ENCODE assay signal across 8 cellular contexts in genomic region chr18:31101148-31102019, GRCh38. TPM values are rescaled to one million over a fixed set of nuclear protein-coding genes. Genes with fewer than 3 reads are reported as not detected.
DNase-seq lines count a peak whose midpoint lies in the region; ATAC-seq and TF ChIP-seq lines count a peak whose summit lies in the region.

No MANE protein-coding gene starts in this region.

- H3K27me3 Mint-ChIP-seq in activated naive CD8-positive, alpha-beta T cell treated with anti-CD3 and anti-CD28 coated beads for 36 hours = peaks cover 39% of the 10 kb centered on the region

- H3K9me3 ChIP-seq in right cardiac atrium (ENCODE audit: control insufficient read depth, low read length) (no peaks in the 10 kb centered on the region), psoas muscle (peaks cover 4% of the 10 kb centered on the region)

- peak overlapping the region; percentile 66 for H3K4me3 Mint-ChIP-seq in activated naive CD8-positive, alpha-beta T cell treated with anti-CD3 and anti-CD28 coated beads for 36 hours

- no peaks in the 10 kb centered on the region for H3K27me3 ChIP-seq in right cardiac atrium (ENCODE audit: control insufficient read depth, insufficient read depth)
- peaks cover 0 to 31% (median 7%) of the 10 kb centered on the region in 3 donors for H3K27me3 ChIP-seq in psoas muscle (ENCODE audit: insufficient read depth in 3 of 3, low read length in 2 of 3)

- H3K4me1 ChIP-seq in right cardiac atrium (ENCODE audit: control insufficient read depth, insufficient read depth, low read length) (peaks cover 2% of the 10 kb centered on the region), psoas muscle (no peaks in the 10 kb centered on the region)

- no peak overlapping the region for H3K27ac Mint-ChIP-seq in activated naive CD8-positive, alpha-beta T cell treated with anti-CD3 and anti-CD28 coated beads for 36 hours

- intact Hi-C loops in right cardiac atrium (cut with DNase I) (no loop called here), psoas muscle (cut with DNase I) (no loop called here)

- no peaks in the 10 kb centered on the region for H3K4me1 Mint-ChIP-seq in activated naive CD8-positive, alpha-beta T cell treated with anti-CD3 and anti-CD28 coated beads for 36 hours

- peak; percentile 5 for DNase-seq in AG08396 (ENCODE audit: low spot score)
- peak; percentile 40 for DNase-seq in HT-29 (ENCODE audit: low spot score)
- DNase-seq in activated naive CD8-positive, alpha-beta T cell treated with anti-CD3 and anti-CD28 coated beads for 36 hours = peak; percentile 6
- peak; percentile 84 to 93 (median 92) for DNase-seq in right cardiac atrium
- DNase-seq in psoas muscle = peak; percentile 65 to 79
- no peak for DNase-seq in DMS114 treated with DMSO at 0.1 percent for 48 hours (lab: John Stamatoyannopoulos, UW; ENCODE audit: unreplicated experiment)
- DNase-seq in activated naive CD4-positive, alpha-beta T cell treated with anti-CD3 and anti-CD28 coated beads, Interleukin-2, amount 50 U/mL, for 16 hours = no peak
- no peak for DNase-seq in effector CD4-positive, alpha-beta T cell

- H3K4me3 ChIP-seq in right cardiac atrium (ENCODE audit: low read length) = peak overlapping the region; percentile 74
- peak overlapping the region; percentile 57 for H3K4me3 ChIP-seq in psoas muscle

- H3K27ac ChIP-seq in right cardiac atrium (ENCODE audit: low read length) (peak overlapping the region; percentile 94), psoas muscle (no peak overlapping the region)

- ATAC-seq in right cardiac atrium (peak; percentile 93), psoas muscle (peak; percentile 43 to 80 (median 62))

- H3K36me3 ChIP-seq in psoas muscle (ENCODE audit: insufficient read depth in 1 of 2, low read depth in 1 of 2) = no peaks in the 10 kb centered on the region

- TF ChIP-seq CTCF in psoas muscle (IDR thresholded peaks at IDR 0.05) = no peak

- no peaks in the 10 kb centered on the region for H3K9me3 Mint-ChIP-seq in activated naive CD8-positive, alpha-beta T cell treated with anti-CD3 and anti-CD28 coated beads for 36 hours

- under 1% methylated on average over 74 of the region's 74 CpGs for WGBS in right cardiac atrium
- 1% methylated on average over 59 to 74 of the region's 74 CpGs for WGBS in psoas muscle, 3 donors

- no peaks in the 10 kb centered on the region for H3K36me3 Mint-ChIP-seq in activated naive CD8-positive, alpha-beta T cell treated with anti-CD3 and anti-CD28 coated beads for 36 hours

RNA-seq across cellular contexts. Expression of gene DSC2, which starts 0.8 kb away (rescaled TPM):
- 4.9 and 5.7 TPM in 2 replicates for total RNA-seq in HT-29 (2014; rRNA removed; shearing (Covaris generic))
- total RNA-seq in activated naive CD8-positive, alpha-beta T cell treated with anti-CD3 and anti-CD28 coated beads for 36 hours = under 1 TPM; 0.14 to 0.26 TPM
- total RNA-seq in right cardiac atrium (10 to 100 TPM; 20.1 to 24.5 (median 21.0) TPM), psoas muscle (1 to 10 TPM in 2 of 4 donors, under 1 TPM in 2; 0.66 to 2.4 (median 0.99) TPM)
- polyA plus RNA-seq in right cardiac atrium (6.6 TPM), psoas muscle (under 1 TPM; 0.11 to 0.21 (median 0.18) TPM)

RNA-seq across cellular contexts. Expression of gene DSC3, which starts 58.8 kb away (rescaled TPM):
- total RNA-seq in HT-29 (2014; rRNA removed; shearing (Covaris generic)) = 0.03 TPM in 1 of 2 replicates, not detected in the other
- under 1 TPM; 0.46 to 0.56 TPM for total RNA-seq in activated naive CD8-positive, alpha-beta T cell treated with anti-CD3 and anti-CD28 coated beads for 36 hours
- total RNA-seq in right cardiac atrium = under 1 TPM; 0.03 to 0.18 (median 0.11) TPM
- 0.16 TPM for polyA plus RNA-seq in right cardiac atrium
- under 1 TPM in 2 of 4 donors, not detected in 2; 0.06 to 0.10 TPM for total RNA-seq in psoas muscle
- under 1 TPM; under 0.01 to 0.06 (median 0.01) TPM for polyA plus RNA-seq in psoas muscle

Comparison
In these comparisons a context has a peak if more than half of its experiments do, and no peak if none do; other contexts are left out.
1. DNase-seq: peak in AG08396 (single experiment), HT-29 (single experiment), activated naive CD8-positive, alpha-beta T cell treated with anti-CD3 and anti-CD28 coated beads for 36 hours (single experiment), right cardiac atrium (3 of 3) and psoas muscle (2 of 2); none in DMS114 treated with DMSO at 0.1 percent for 48 hours (single experiment), activated naive CD4-positive, alpha-beta T cell treated with anti-CD3 and anti-CD28 coated beads, Interleukin-2, amount 50 U/mL, for 16 hours (single experiment) and effector CD4-positive, alpha-beta T cell (single experiment).